In the genomic region with DNA sequence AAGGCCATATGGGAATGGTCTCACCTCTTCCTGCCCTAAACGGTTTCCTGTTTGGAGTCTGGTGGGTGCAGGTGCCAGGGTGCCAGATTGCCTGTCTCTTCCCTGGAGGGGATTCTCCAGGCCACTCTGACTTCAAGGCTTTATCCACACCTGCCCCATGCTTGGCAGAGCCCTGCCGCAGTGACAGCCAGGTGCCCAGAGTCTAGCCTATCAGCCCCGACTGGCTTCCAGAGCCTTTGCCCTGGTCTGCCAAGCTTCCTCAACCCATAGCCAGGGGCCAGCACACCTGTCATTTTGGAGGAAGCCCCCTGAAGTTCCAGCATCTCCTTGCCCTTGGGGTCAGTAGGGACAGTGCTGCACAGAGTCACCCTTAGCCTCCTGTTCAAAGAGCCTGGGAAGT, we compare ENCODE assay signal across 23 cellular contexts. TPM values are rescaled to one million over a fixed set of nuclear protein-coding genes. Genes with fewer than 3 reads are reported as not detected.
"Had no signal": no experiment of that assay in that cellular context is flagged by ENCODE, and none has a peak within 500 bp of the region (broad histone marks: within the 10 kb centered on the region; RNA-seq: fewer than 3 reads in every experiment).

No MANE protein-coding gene starts in this region.

- H3K27ac Mint-ChIP-seq: activated CD4-positive, alpha-beta memory T cell treated with anti-CD3 and anti-CD28 coated beads, Interleukin-2, amount 10 ng/mL, durations not matched to agents 7 days and 5 days; activated CD8-positive, alpha-beta memory T cell treated with anti-CD3 and anti-CD28 coated beads, Interleukin-2, amount 10 ng/mL, durations not matched to agents 7 days and 5 days; naive B cell had no signal

- H3K36me3 ChIP-seq: colonic mucosa, left lung, neutrophil had no signal

- DNase-seq: activated CD4-positive, alpha-beta memory T cell treated with anti-CD3 and anti-CD28 coated beads, Interleukin-2, amount 10 ng/mL, durations not matched to agents 7 days and 5 days; activated CD4-positive, alpha-beta T cell treated with anti-CD3 and anti-CD28 coated beads for 4 hours; activated CD8-positive, alpha-beta memory T cell treated with anti-CD3 and anti-CD28 coated beads, Interleukin-2, amount 10 ng/mL, durations not matched to agents 7 days and 5 days; activated naive CD4-positive, alpha-beta T cell treated with Interleukin-2 at 50 U/mL for 16 hours; anterior cingulate cortex; central memory CD4-positive, alpha-beta T cell; colonic mucosa; erythroblast; foreskin melanocyte; kidney; naive B cell; stimulated activated CD4-positive, alpha-beta T cell treated with anti-CD3 and anti-CD28 coated beads, Interleukin-1b, Interleukin-23, amount 100 ng/mL, for 48 hours; stimulated activated CD8-positive, alpha-beta memory T cell treated with anti-CD3 and anti-CD28 coated beads, Interleukin-4, amount 100 ng/mL, for 48 hours; stimulated activated naive CD4-positive, alpha-beta T cell; SW 1271 had no signal

- H3K9ac ChIP-seq: parathyroid adenoma had no signal

- H3K4me3 Mint-ChIP-seq: activated CD4-positive, alpha-beta memory T cell treated with anti-CD3 and anti-CD28 coated beads, Interleukin-2, amount 10 ng/mL, durations not matched to agents 7 days and 5 days; activated CD8-positive, alpha-beta memory T cell treated with anti-CD3 and anti-CD28 coated beads, Interleukin-2, amount 10 ng/mL, durations not matched to agents 7 days and 5 days; brain; naive B cell had no signal

- H3K27ac ChIP-seq: colonic mucosa, left lung, neutrophil, parathyroid adenoma had no signal

- H2AFZ ChIP-seq: parathyroid adenoma had no signal

- H3K4me3 ChIP-seq: colonic mucosa, left lung had no signal

- H3K4me1 ChIP-seq: colonic mucosa, parathyroid adenoma had no signal

- H3K27me3 ChIP-seq: colonic mucosa, left lung, neutrophil had no signal

- H3K79me2 ChIP-seq: parathyroid adenoma had no signal

- H3K9me3 ChIP-seq: colonic mucosa, neutrophil had no signal

RNA-seq across cellular contexts. Expression of a gene that starts 21.6 kb away (rescaled TPM):
- total RNA-seq: activated CD4-positive, alpha-beta memory T cell treated with anti-CD3 and anti-CD28 coated beads, Interleukin-2, amount 10 ng/mL, durations not matched to agents 7 days and 5 days; activated CD8-positive, alpha-beta memory T cell treated with anti-CD3 and anti-CD28 coated beads, Interleukin-2, amount 10 ng/mL, durations not matched to agents 7 days and 5 days; colonic mucosa; kidney; left lung; lung microvascular endothelial cell; mononuclear cell; T-helper 2 cell treated with Interferon-gamma antibody and Interleukin-4, amounts not matched to agents 100 ng/mL and 5 ng/mL, for 36 hours; ureter had no signal
